Comparison of ENCODE assay signal across 17 cellular contexts in the genomic region with DNA sequence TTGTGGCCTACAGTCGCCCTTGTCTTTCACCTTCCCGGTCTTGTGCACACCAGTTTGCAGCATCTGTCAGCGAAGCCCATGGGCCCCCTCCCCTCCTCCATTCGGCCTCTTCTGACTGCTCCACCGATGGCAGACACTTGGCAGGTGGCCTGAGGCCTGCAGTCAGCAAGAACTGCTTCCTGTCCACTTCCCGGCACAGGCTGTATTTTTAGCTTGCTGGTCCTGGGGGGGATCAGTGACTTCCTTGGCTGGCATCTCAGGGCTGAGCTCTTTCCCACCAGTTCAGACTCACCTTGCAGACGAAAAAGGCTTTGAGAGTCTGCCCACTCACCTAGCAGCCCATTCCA.
DNase-seq lines count a peak whose midpoint lies in the region; ATAC-seq and TF ChIP-seq lines count a peak whose summit lies in the region.
"Had no signal": no experiment of that assay in that cellular context is flagged by ENCODE, and none has a peak within 500 bp of the region (broad histone marks: within the 10 kb centered on the region; RNA-seq: fewer than 3 reads in every experiment).

No MANE protein-coding gene starts in this region.

- H3K4me3 Mint-ChIP-seq in nephron progenitor cell: no peak overlapping the region
- H3K4me3 Mint-ChIP-seq in activated naive CD8-positive, alpha-beta T cell treated with anti-CD3 and anti-CD28 coated beads, Interleukin-2, amount 50 U/mL, for 24 hours: no peak overlapping the region
- H3K4me3 Mint-ChIP-seq: activated B cell treated with CpG ODN at 0.5 μM for 24 hours; activated naive CD8-positive, alpha-beta T cell treated with anti-CD3 and anti-CD28 coated beads for 36 hours; activated T-helper 1 cell treated with anti-CD3 and anti-CD28 coated beads, Interleukin-12 subunit alpha, Interleukin-12 subunit beta, Interleukin-2, Interleukin-4 antibody, amounts not matched to agents 30 ng/mL and 10 ng/mL and 1 ng/mL, durations not matched to agents 14 hours and 24 hours and 36 hours; CD8-positive, alpha-beta T cell had no signal

- peak overlapping the region; percentile 70 for H3K27ac Mint-ChIP-seq in nephron progenitor cell
- H3K27ac Mint-ChIP-seq in activated naive CD8-positive, alpha-beta T cell treated with anti-CD3 and anti-CD28 coated beads, Interleukin-2, amount 50 U/mL, for 24 hours: no peak overlapping the region
- H3K27ac Mint-ChIP-seq: activated B cell treated with CpG ODN at 0.5 μM for 24 hours; activated naive CD8-positive, alpha-beta T cell treated with anti-CD3 and anti-CD28 coated beads for 36 hours; activated T-helper 1 cell treated with anti-CD3 and anti-CD28 coated beads, Interleukin-12 subunit alpha, Interleukin-12 subunit beta, Interleukin-2, Interleukin-4 antibody, amounts not matched to agents 30 ng/mL and 10 ng/mL and 1 ng/mL, durations not matched to agents 14 hours and 24 hours and 36 hours; CD8-positive, alpha-beta T cell had no signal

- peaks cover 13% of the 10 kb centered on the region for H3K27me3 Mint-ChIP-seq in nephron progenitor cell (ENCODE audit: low read depth, poor library complexity)
- no peaks in the 10 kb centered on the region for H3K27me3 Mint-ChIP-seq in activated naive CD8-positive, alpha-beta T cell treated with anti-CD3 and anti-CD28 coated beads, Interleukin-2, amount 50 U/mL, for 24 hours
- H3K27me3 Mint-ChIP-seq: activated naive CD8-positive, alpha-beta T cell treated with anti-CD3 and anti-CD28 coated beads for 36 hours had no signal

- BruUV-seq in PC-9 (replicated peaks; lab: Mats Ljungman, UMichigan): no TSS peak

- H2AFZ ChIP-seq in PC-9: no peak overlapping the region

- no peak for TF ChIP-seq CTCF in AG04450 (IDR thresholded peaks at IDR 0.05; ENCODE audit: low read depth, low read length)
- TF ChIP-seq CTCF in nephron progenitor cell (IDR thresholded peaks at IDR 0.05): no peak
- no peak for TF ChIP-seq CTCF in PC-9 (conservative IDR thresholded peaks at IDR 0.05)

- H3K79me2 ChIP-seq in PC-9 (ENCODE audit: low read depth): no peaks in the 10 kb centered on the region

- H3K9me3 ChIP-seq in AG04450 (ENCODE audit: control insufficient read depth, insufficient read depth, low read length): no peaks in the 10 kb centered on the region
- H3K9me3 ChIP-seq in PC-9 (ENCODE audit: insufficient read depth, low read depth): no peaks in the 10 kb centered on the region
- H3K9me3 ChIP-seq: gastrocnemius medialis had no signal

- H3K27me3 ChIP-seq in AG04450 (ENCODE audit: control insufficient read depth, insufficient read depth, low read length): peaks cover 7% of the 10 kb centered on the region
- peaks cover 22% of the 10 kb centered on the region for H3K27me3 ChIP-seq in PC-9 (ENCODE audit: insufficient read depth, low read depth)
- H3K27me3 ChIP-seq: brain microvascular endothelial cell, gastrocnemius medialis had no signal

- H3K36me3 Mint-ChIP-seq in nephron progenitor cell (ENCODE audit: low read depth): no peaks in the 10 kb centered on the region
- H3K36me3 Mint-ChIP-seq in activated naive CD8-positive, alpha-beta T cell treated with anti-CD3 and anti-CD28 coated beads, Interleukin-2, amount 50 U/mL, for 24 hours (ENCODE audit: low read depth): no peaks in the 10 kb centered on the region
- H3K36me3 Mint-ChIP-seq: activated naive CD8-positive, alpha-beta T cell treated with anti-CD3 and anti-CD28 coated beads for 36 hours; CD8-positive, alpha-beta T cell had no signal

- H3K4me3 ChIP-seq in AG04450 (ENCODE audit: low read depth, low read length): no peak overlapping the region
- H3K4me3 ChIP-seq in PC-9: no peak overlapping the region
- H3K4me3 ChIP-seq: gastrocnemius medialis had no signal

- no peaks in the 10 kb centered on the region for H3K9me3 Mint-ChIP-seq in nephron progenitor cell
- H3K9me3 Mint-ChIP-seq in activated naive CD8-positive, alpha-beta T cell treated with anti-CD3 and anti-CD28 coated beads, Interleukin-2, amount 50 U/mL, for 24 hours: no peaks in the 10 kb centered on the region
- H3K9me3 Mint-ChIP-seq: activated B cell treated with CpG ODN at 0.5 μM for 24 hours; activated naive CD8-positive, alpha-beta T cell treated with anti-CD3 and anti-CD28 coated beads for 36 hours; activated T-helper 1 cell treated with anti-CD3 and anti-CD28 coated beads, Interleukin-12 subunit alpha, Interleukin-12 subunit beta, Interleukin-2, Interleukin-4 antibody, amounts not matched to agents 30 ng/mL and 10 ng/mL and 1 ng/mL, durations not matched to agents 14 hours and 24 hours and 36 hours; CD8-positive, alpha-beta T cell had no signal

- peak overlapping the region; percentile 11 for H3K27ac ChIP-seq in AG04450 (ENCODE audit: low read depth, low read length)
- no peak overlapping the region for H3K27ac ChIP-seq in PC-9
- H3K27ac ChIP-seq: brain microvascular endothelial cell, gastrocnemius medialis had no signal

- H3K4me1 Mint-ChIP-seq in nephron progenitor cell: peaks cover 23% of the 10 kb centered on the region
- H3K4me1 Mint-ChIP-seq in activated naive CD8-positive, alpha-beta T cell treated with anti-CD3 and anti-CD28 coated beads, Interleukin-2, amount 50 U/mL, for 24 hours: no peaks in the 10 kb centered on the region
- H3K4me1 Mint-ChIP-seq: activated B cell treated with CpG ODN at 0.5 μM for 24 hours; activated naive CD8-positive, alpha-beta T cell treated with anti-CD3 and anti-CD28 coated beads for 36 hours had no signal

- no peaks in the 10 kb centered on the region for H4K20me1 ChIP-seq in PC-9 (ENCODE audit: insufficient read depth)

- POLR2A ChIA-PET in AG04450 (lab: Yijun Ruan, JAX) (no interaction called here), PC-9 (lab: Charles Lee; ENCODE audit: unreplicated experiment) (interaction anchor here (0.6 kb wide), 1 partner anchor 206 kb away, joined by 4 read pairs; no protein-coding TSS in a partner anchor)

- no peak for ATAC-seq in activated naive CD8-positive, alpha-beta T cell treated with anti-CD3 and anti-CD28 coated beads, Interleukin-2, amount 50 U/mL, for 24 hours
- ATAC-seq: CD8-positive, alpha-beta T cell; gastrocnemius medialis had no signal

- H3F3A ChIP-seq in PC-9 (ENCODE audit: insufficient read depth, low read depth): no peaks in the 10 kb centered on the region

- DNase-seq in AG04450 (ENCODE audit: low read depth, low spot score) (no peak), RPMI8226 (peak; percentile 17), cardiac septum (ENCODE audit: low spot score) (peak; percentile 84), nephron progenitor cell (no peak), NCI-H748 (lab: John Stamatoyannopoulos, UW; ENCODE audit: unreplicated experiment) (no peak), NCI-H2227 treated with DMSO at 0.1 percent for 48 hours (lab: John Stamatoyannopoulos, UW) (no peak), PC-9 (no peak)
- no peak for DNase-seq in activated naive CD8-positive, alpha-beta T cell treated with anti-CD3 and anti-CD28 coated beads, Interleukin-2, amount 50 U/mL, for 24 hours
- DNase-seq: activated B cell treated with CpG ODN at 0.5 μM for 24 hours; activated CD8-positive, alpha-beta memory T cell treated with anti-CD3 and anti-CD28 coated beads for 24 hours; activated naive CD8-positive, alpha-beta T cell treated with anti-CD3 and anti-CD28 coated beads for 36 hours; brain microvascular endothelial cell; CD8-positive, alpha-beta T cell; DMS79 treated with DMSO at 0.1 percent for 48 hours; gastrocnemius medialis; NCI-H1436 had no signal

- no peaks in the 10 kb centered on the region for H3K36me3 ChIP-seq in PC-9 (ENCODE audit: low read depth)
- H3K36me3 ChIP-seq: brain microvascular endothelial cell, gastrocnemius medialis had no signal

- H3K9me2 ChIP-seq in PC-9 (ENCODE audit: insufficient read depth): no peaks in the 10 kb centered on the region

- intact Hi-C loops in cardiac septum (cut with DNase I): loop anchor here (5.0 kb wide), 1 partner anchor 69 kb away; no protein-coding TSS in a partner anchor
- intact Hi-C loops in PC-9 (cut with micrococcal nuclease; ENCODE audit: unreplicated experiment): no loop called here

- CTCF ChIA-PET in AG04450 (lab: Charles Lee) (no interaction called here), PC-9 (lab: Charles Lee) (no interaction called here)

- H3K4me1 ChIP-seq in PC-9 (replicated peaks; ENCODE audit: insufficient read depth): no peaks in the 10 kb centered on the region

- no peak overlapping the region for H3K4me2 ChIP-seq in PC-9

Comparison
In these comparisons a context has a peak if more than half of its experiments do, and no peak if none do; other contexts are left out.
1. DNase-seq: peak in RPMI8226 (single experiment) and cardiac septum (single experiment); none in AG04450 (single experiment), nephron progenitor cell (single experiment), NCI-H748 (single experiment), activated naive CD8-positive, alpha-beta T cell treated with anti-CD3 and anti-CD28 coated beads, Interleukin-2, amount 50 U/mL, for 24 hours (single experiment), NCI-H2227 treated with DMSO at 0.1 percent for 48 hours (single experiment) and PC-9 (0 of 2).